ENCODE assay signal across 1 cellular context in the genomic region with DNA sequence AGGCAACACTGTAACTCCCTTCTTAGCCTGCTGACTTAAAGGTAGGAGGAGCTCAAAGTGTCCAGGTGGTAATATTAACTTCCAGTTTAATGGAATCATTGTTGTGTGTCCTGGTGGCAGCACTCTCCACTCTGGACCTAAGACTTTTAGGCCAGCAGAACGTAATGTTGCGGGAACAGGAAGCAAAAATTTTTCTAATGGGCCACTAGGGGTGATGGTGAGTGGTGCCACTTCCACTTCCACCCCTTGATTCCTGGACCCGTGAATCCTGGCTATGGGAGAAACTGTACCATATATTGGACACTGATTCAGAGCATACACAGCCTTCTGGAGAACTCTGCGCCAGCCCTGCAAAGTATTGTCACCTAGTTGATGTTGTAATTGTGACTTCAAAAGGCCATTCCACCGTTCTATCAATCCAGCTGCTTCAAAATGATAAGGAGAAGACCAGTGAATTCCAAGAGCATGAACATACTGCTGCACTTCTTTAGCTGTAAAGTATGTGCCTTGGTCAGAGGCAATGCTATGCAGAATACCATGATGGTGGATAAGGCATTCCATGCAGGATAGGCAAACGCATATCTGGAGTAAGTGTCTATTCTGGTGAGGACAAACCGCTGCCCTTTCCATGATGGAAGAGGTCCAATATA.
TF ChIP-seq lines count a peak whose summit lies in the region.
"Not testable (repeated sequence)": the region's sequence is repeated elsewhere in the genome, so short reads cannot be mapped to it uniquely, and the experiment has no call there.

No MANE protein-coding gene starts in this region.

TF ChIP-seq in K562, 482 proteins besides CTCF, POLR2A, EP300 and RAD21:
- peak; percentile 34; the same call in 1 of the 2 replicates for TF ChIP-seq CBFA2T2 (conservative IDR thresholded peaks at IDR 0.05)
- peak; percentile 82 for TF ChIP-seq ARID1B (IDR thresholded peaks at IDR 0.05)
- TF ChIP-seq SMARCA4 (IDR thresholded peaks at IDR 0.05), result peak; percentile 47; the same call in 1 of the 2 replicates
- 0 out of 2 replicates have a peak, but pooled peaks have one; percentile 29 for TF ChIP-seq MTA2 (IDR thresholded peaks at IDR 0.05; ENCODE audit: low read depth)
- TF ChIP-seq STAT5A (IDR thresholded peaks at IDR 0.05; ENCODE audit: borderline replicate concordance, low read length), result 0 out of 2 replicates have a peak, but pooled peaks have one; percentile 16
- not testable (repeated sequence) for TF ChIP-seq ATF1 (CRISPR knock-in tag; IDR thresholded peaks at IDR 0.05); TEAD4 (CRISPR knock-in tag; IDR thresholded peaks at IDR 0.05; ENCODE audit: borderline replicate concordance)
- TF ChIP-seq ATF1 (tag; IDR thresholded peaks at IDR 0.05), result 0 out of 2 replicates have a peak, but pooled peaks have one; percentile 11
- 0 out of 4 replicates have a peak, but pooled peaks of 1 of the 2 experiments have one; percentile 40 for TF ChIP-seq TEAD1 (CRISPR knock-in tag; IDR thresholded peaks at IDR 0.05)
- peak; percentile 68; the same call in 1 of the 2 replicates for TF ChIP-seq DPF2 (IDR thresholded peaks at IDR 0.05)
- TF ChIP-seq TAL1 (IDR thresholded peaks at IDR 0.05), result peak; percentile 59
- TF ChIP-seq MTA3 (IDR thresholded peaks at IDR 0.05; ENCODE audit: borderline replicate concordance), result 0 out of 2 replicates have a peak, but pooled peaks have one; percentile 39
- peak; percentile 64 for TF ChIP-seq TEAD4 (IDR thresholded peaks at IDR 0.05; ENCODE audit: low read length)
- 0 out of 2 replicates have a peak, but pooled peaks have one; percentile 18 for TF ChIP-seq NCOR1 (IDR thresholded peaks at IDR 0.05)
- TF ChIP-seq ETV1 (tag; conservative IDR thresholded peaks at IDR 0.05; ENCODE audit: low read depth), result 0 out of 2 replicates have a peak, but pooled peaks have one; percentile 36
- TF ChIP-seq TCF3 (CRISPR knock-in tag; IDR thresholded peaks at IDR 0.05), result peak; percentile 80
- TF ChIP-seq ELF1 (tag; IDR thresholded peaks at IDR 0.05), result 0 out of 2 replicates have a peak, but pooled peaks have one; percentile 31
- TF ChIP-seq CBFA2T3 (IDR thresholded peaks at IDR 0.05), result peak; percentile 70
